ENCODE assay signal across 13 cellular contexts in the genomic region with DNA sequence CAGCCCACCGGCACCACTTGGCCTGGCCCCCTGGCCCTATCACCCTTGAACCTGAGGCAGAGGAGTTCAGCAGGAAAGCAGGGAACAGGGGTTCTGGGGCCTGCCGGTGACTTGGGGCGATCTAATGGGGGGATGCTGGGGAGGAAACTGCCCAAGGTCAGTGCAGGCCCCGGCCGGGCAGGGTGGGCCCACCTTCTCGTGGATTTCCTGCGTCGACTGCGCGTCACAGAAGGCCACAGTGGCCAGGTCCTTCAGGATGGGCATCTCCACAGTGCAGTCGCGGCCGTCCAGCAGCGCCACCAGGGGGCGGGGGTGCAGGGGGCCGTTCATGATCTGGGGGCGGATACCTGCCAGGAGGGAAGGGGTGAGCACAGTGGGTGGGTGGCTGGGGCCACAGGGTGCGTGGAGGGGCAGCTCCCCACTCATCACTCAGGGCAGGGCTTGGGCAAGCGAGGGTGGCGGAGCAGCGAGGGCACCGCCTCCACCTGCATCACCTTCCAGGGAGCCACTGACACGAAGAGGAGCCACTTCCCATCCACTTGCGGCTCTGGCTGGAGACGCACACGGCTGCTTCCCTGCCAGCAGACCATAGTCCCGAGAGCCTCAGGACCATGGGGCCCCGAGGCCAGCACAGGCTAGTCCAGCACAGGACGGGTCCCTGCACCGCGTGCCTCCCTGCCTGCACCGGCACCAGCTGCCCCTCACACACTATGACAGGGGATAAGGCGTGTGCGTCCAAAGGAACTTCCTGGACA.
DNase-seq lines count a peak whose midpoint lies in the region; ATAC-seq and TF ChIP-seq lines count a peak whose summit lies in the region.
"Had no signal": no experiment of that assay in that cellular context is flagged by ENCODE, and none has a peak within 500 bp of the region (broad histone marks: within the 10 kb centered on the region; RNA-seq: fewer than 3 reads in every experiment).

No MANE protein-coding gene starts in this region.

- H3K36me3 Mint-ChIP-seq in WTC11: peaks cover 24% of the 10 kb centered on the region
- H3K36me3 Mint-ChIP-seq in mesothelial cell of epicardium: no peaks in the 10 kb centered on the region
- H3K36me3 Mint-ChIP-seq in activated T-helper 2 cell treated with anti-CD3 and anti-CD28 coated beads, Interferon-gamma antibody, Interleukin-2, Interleukin-4, amounts not matched to agents 10 μg/mL and 5 μg/mL and 100 μg/mL, durations not matched to agents 14 hours and 24 hours and 36 hours (ENCODE audit: low read depth): no peaks in the 10 kb centered on the region

- TF ChIP-seq POLR2A in GM18505 (IDR thresholded peaks at IDR 0.05; ENCODE audit: borderline replicate concordance, extremely low read depth, insufficient read depth, insufficient read length): no peak

- POLR2A ChIA-PET in WTC11 (lab: Charles Lee): no interaction called here

- H3K27me3 Mint-ChIP-seq in WTC11 (ENCODE audit: low read depth) (no peaks in the 10 kb centered on the region), mesothelial cell of epicardium (ENCODE audit: low read depth) (no peaks in the 10 kb centered on the region)
- H3K27me3 Mint-ChIP-seq in activated T-helper 2 cell treated with anti-CD3 and anti-CD28 coated beads, Interferon-gamma antibody, Interleukin-2, Interleukin-4, amounts not matched to agents 10 μg/mL and 5 μg/mL and 100 μg/mL, durations not matched to agents 14 hours and 24 hours and 36 hours (ENCODE audit: low read depth): no peaks in the 10 kb centered on the region

- H3K9me3 ChIP-seq in right atrium auricular region (no peaks in the 10 kb centered on the region), upper lobe of right lung (no peaks in the 10 kb centered on the region)

- no peak overlapping the region for H3K4me3 Mint-ChIP-seq in WTC11
- no peak overlapping the region for H3K4me3 Mint-ChIP-seq in mesothelial cell of epicardium
- H3K4me3 Mint-ChIP-seq in activated T-helper 2 cell treated with anti-CD3 and anti-CD28 coated beads, Interferon-gamma antibody, Interleukin-2, Interleukin-4, amounts not matched to agents 10 μg/mL and 5 μg/mL and 100 μg/mL, durations not matched to agents 14 hours and 24 hours and 36 hours (ENCODE audit: low read depth): no peak overlapping the region
- H3K4me3 Mint-ChIP-seq: nephron had no signal

- CTCF ChIA-PET in WTC11 (lab: Charles Lee): no interaction called here

- H3K4me3 ChIP-seq in right atrium auricular region: no peak overlapping the region
- no peak overlapping the region for H3K4me3 ChIP-seq in upper lobe of right lung

- intact Hi-C loops in cardiac septum (cut with DNase I) (no loop called here), upper lobe of right lung (cut with DNase I) (no loop called here)
- intact Hi-C loops in activated T-helper 2 cell treated with anti-CD3 and anti-CD28 coated beads, Interferon-gamma antibody, Interleukin-2, Interleukin-4, amounts not matched to agents 10 μg/mL and 5 μg/mL and 100 μg/mL, durations not matched to agents 14 hours and 24 hours and 36 hours (cut with micrococcal nuclease): no loop called here

- peaks cover 3% of the 10 kb centered on the region for H3K4me1 Mint-ChIP-seq in WTC11
- H3K4me1 Mint-ChIP-seq in mesothelial cell of epicardium: peaks cover 13% of the 10 kb centered on the region
- no peaks in the 10 kb centered on the region for H3K4me1 Mint-ChIP-seq in activated T-helper 2 cell treated with anti-CD3 and anti-CD28 coated beads, Interferon-gamma antibody, Interleukin-2, Interleukin-4, amounts not matched to agents 10 μg/mL and 5 μg/mL and 100 μg/mL, durations not matched to agents 14 hours and 24 hours and 36 hours (ENCODE audit: low read depth)

- ATAC-seq in WTC11 (0 out of 2 replicates have a peak, but pooled peaks have one; percentile 3), upper lobe of right lung (no peak), GM18505 (IDR thresholded peaks at IDR 0.05; ENCODE audit: unreplicated experiment) (no peak)
- ATAC-seq: foreskin keratinocyte had no signal

- H3K27ac ChIP-seq in right atrium auricular region (no peak overlapping the region), upper lobe of right lung (no peak overlapping the region)
- H3K27ac ChIP-seq: foreskin keratinocyte, KMS-11 had no signal

- H3K9me3 Mint-ChIP-seq in WTC11: no peaks in the 10 kb centered on the region
- no peaks in the 10 kb centered on the region for H3K9me3 Mint-ChIP-seq in mesothelial cell of epicardium
- H3K9me3 Mint-ChIP-seq in activated T-helper 2 cell treated with anti-CD3 and anti-CD28 coated beads, Interferon-gamma antibody, Interleukin-2, Interleukin-4, amounts not matched to agents 10 μg/mL and 5 μg/mL and 100 μg/mL, durations not matched to agents 14 hours and 24 hours and 36 hours: no peaks in the 10 kb centered on the region
- H3K9me3 Mint-ChIP-seq: nephron had no signal

- H3K27me3 ChIP-seq in right atrium auricular region (no peaks in the 10 kb centered on the region), upper lobe of right lung (no peaks in the 10 kb centered on the region)
- H3K27me3 ChIP-seq: foreskin keratinocyte had no signal

- H3K36me3 ChIP-seq in right atrium auricular region (peaks cover 27% of the 10 kb centered on the region), upper lobe of right lung (peaks cover 30% of the 10 kb centered on the region)

- no peak overlapping the region for H3K27ac Mint-ChIP-seq in WTC11
- H3K27ac Mint-ChIP-seq in mesothelial cell of epicardium: peak overlapping the region; percentile 47
- no peak overlapping the region for H3K27ac Mint-ChIP-seq in activated T-helper 2 cell treated with anti-CD3 and anti-CD28 coated beads, Interferon-gamma antibody, Interleukin-2, Interleukin-4, amounts not matched to agents 10 μg/mL and 5 μg/mL and 100 μg/mL, durations not matched to agents 14 hours and 24 hours and 36 hours

- peak; percentile 67 for DNase-seq in cardiac septum (ENCODE audit: low spot score)
- DNase-seq in right atrium auricular region (ENCODE audit: low spot score): no peak
- peak; percentile 21 for DNase-seq in WTC11 (ENCODE audit: low spot score)
- DNase-seq in mesothelial cell of epicardium (ENCODE audit: low spot score in 2 of 2, unreplicated experiment in 2 of 2): no peak
- DNase-seq in upper lobe of right lung: peak; percentile 49
- no peak for DNase-seq in NCI-H1694 (lab: John Stamatoyannopoulos, UW)
- no peak for DNase-seq in activated T-helper 2 cell treated with anti-CD3 and anti-CD28 coated beads, Interferon-gamma antibody, Interleukin-2, Interleukin-4, amounts not matched to agents 10 μg/mL and 5 μg/mL and 100 μg/mL, durations not matched to agents 14 hours and 24 hours and 36 hours (ENCODE audit: low spot score)
- DNase-seq: effector CD4-positive, alpha-beta T cell; EL; foreskin keratinocyte had no signal

- TF ChIP-seq CTCF in right atrium auricular region (IDR thresholded peaks at IDR 0.05) (peak in 1 of 2 donors; percentile 11), WTC11 (IDR thresholded peaks at IDR 0.05) (peak; percentile 15; the same call in 1 of the 2 replicates), mesothelial cell of epicardium (IDR thresholded peaks at IDR 0.05; ENCODE audit: unreplicated experiment) (no peak), upper lobe of right lung (IDR thresholded peaks at IDR 0.05) (no peak)

- H3K4me1 ChIP-seq in right atrium auricular region (peaks cover 0 to 70% of the 10 kb centered on the region in 2 donors), upper lobe of right lung (peaks cover 26% of the 10 kb centered on the region)

TF ChIP-seq in WTC11, 78 proteins besides CTCF, POLR2A, EP300 and RAD21 (continues in another document):
- TF ChIP-seq, protein P1, sequence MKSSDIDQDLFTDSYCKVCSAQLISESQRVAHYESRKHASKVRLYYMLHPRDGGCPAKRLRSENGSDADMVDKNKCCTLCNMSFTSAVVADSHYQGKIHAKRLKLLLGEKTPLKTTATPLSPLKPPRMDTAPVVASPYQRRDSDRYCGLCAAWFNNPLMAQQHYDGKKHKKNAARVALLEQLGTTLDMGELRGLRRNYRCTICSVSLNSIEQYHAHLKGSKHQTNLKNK (CRISPR knock-in tag; IDR thresholded peaks at IDR 0.05): no peak
- TF ChIP-seq, protein P2, sequence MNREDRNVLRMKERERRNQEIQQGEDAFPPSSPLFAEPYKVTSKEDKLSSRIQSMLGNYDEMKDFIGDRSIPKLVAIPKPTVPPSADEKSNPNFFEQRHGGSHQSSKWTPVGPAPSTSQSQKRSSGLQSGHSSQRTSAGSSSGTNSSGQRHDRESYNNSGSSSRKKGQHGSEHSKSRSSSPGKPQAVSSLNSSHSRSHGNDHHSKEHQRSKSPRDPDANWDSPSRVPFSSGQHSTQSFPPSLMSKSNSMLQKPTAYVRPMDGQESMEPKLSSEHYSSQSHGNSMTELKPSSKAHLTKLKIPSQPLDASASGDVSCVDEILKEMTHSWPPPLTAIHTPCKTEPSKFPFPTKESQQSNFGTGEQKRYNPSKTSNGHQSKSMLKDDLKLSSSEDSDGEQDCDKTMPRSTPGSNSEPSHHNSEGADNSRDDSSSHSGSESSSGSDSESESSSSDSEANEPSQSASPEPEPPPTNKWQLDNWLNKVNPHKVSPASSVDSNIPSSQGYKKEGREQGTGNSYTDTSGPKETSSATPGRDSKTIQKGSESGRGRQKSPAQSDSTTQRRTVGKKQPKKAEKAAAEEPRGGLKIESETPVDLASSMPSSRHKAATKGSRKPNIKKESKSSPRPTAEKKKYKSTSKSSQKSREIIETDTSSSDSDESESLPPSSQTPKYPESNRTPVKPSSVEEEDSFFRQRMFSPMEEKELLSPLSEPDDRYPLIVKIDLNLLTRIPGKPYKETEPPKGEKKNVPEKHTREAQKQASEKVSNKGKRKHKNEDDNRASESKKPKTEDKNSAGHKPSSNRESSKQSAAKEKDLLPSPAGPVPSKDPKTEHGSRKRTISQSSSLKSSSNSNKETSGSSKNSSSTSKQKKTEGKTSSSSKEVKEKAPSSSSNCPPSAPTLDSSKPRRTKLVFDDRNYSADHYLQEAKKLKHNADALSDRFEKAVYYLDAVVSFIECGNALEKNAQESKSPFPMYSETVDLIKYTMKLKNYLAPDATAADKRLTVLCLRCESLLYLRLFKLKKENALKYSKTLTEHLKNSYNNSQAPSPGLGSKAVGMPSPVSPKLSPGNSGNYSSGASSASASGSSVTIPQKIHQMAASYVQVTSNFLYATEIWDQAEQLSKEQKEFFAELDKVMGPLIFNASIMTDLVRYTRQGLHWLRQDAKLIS (CRISPR knock-in tag; IDR thresholded peaks at IDR 0.05; ENCODE audit: borderline replicate concordance): no peak
- TF ChIP-seq, protein P3, sequence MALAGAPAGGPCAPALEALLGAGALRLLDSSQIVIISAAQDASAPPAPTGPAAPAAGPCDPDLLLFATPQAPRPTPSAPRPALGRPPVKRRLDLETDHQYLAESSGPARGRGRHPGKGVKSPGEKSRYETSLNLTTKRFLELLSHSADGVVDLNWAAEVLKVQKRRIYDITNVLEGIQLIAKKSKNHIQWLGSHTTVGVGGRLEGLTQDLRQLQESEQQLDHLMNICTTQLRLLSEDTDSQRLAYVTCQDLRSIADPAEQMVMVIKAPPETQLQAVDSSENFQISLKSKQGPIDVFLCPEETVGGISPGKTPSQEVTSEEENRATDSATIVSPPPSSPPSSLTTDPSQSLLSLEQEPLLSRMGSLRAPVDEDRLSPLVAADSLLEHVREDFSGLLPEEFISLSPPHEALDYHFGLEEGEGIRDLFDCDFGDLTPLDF (CRISPR knock-in tag; IDR thresholded peaks at IDR 0.05): no peak

Comparison
In these comparisons a context has a peak if more than half of its experiments do, and no peak if none do; other contexts are left out.
1. DNase-seq: peak in cardiac septum (single experiment), WTC11 (single experiment) and upper lobe of right lung (single experiment); none in right atrium auricular region (single experiment), mesothelial cell of epicardium (0 of 2), NCI-H1694 (single experiment) and activated T-helper 2 cell treated with anti-CD3 and anti-CD28 coated beads, Interferon-gamma antibody, Interleukin-2, Interleukin-4, amounts not matched to agents 10 μg/mL and 5 μg/mL and 100 μg/mL, durations not matched to agents 14 hours and 24 hours and 36 hours (single experiment).